27 cellular contexts compared by ENCODE assay signal in the genomic region with DNA sequence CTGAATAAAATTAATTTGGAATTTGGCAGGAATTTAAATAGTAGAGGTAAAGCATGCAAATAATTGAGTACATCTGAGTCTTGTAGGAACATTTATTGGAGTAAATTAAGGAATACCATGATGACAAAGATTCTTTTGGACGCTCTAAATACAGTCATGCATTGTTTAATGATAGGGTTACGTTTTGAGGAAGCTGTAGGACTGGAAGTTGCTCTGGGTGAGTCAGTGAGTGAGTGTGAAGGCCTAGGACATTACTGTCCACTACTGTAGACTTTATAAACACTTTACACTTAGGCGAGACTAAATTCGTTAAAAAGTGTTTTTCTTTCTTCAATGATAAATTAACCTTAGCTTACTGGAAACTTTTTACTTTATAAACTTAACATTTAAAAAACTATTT.
"Had no signal": no experiment of that assay in that cellular context is flagged by ENCODE, and none has a peak within 500 bp of the region (broad histone marks: within the 10 kb centered on the region; RNA-seq: fewer than 3 reads in every experiment).

No MANE protein-coding gene starts in this region.

- H3K27ac Mint-ChIP-seq: activated CD4-positive, alpha-beta memory T cell treated with anti-CD3 and anti-CD28 coated beads for 36 hours; activated naive CD4-positive, alpha-beta T cell treated with anti-CD3 and anti-CD28 coated beads for 36 hours; activated naive CD8-positive, alpha-beta T cell treated with anti-CD3 and anti-CD28 coated beads for 36 hours; activated T-helper 1 cell treated with anti-CD3 and anti-CD28 coated beads, Interleukin-12 subunit alpha, Interleukin-12 subunit beta, Interleukin-2, Interleukin-4 antibody, amounts not matched to agents 30 ng/mL and 10 ng/mL and 1 ng/mL, durations not matched to agents 14 hours and 24 hours and 36 hours; nephron progenitor cell; stimulated activated effector memory CD8-positive, alpha-beta T cell treated with anti-CD3 and anti-CD28 coated beads, Interleukin-12 subunit alpha, Interleukin-12 subunit beta, amount 100 ng/mL, for 72 hours; T-helper 2 cell treated with Interferon-gamma antibody and Interleukin-4, amounts not matched to agents 5 μg/mL and 100 μg/mL, for 36 hours; type B pancreatic cell had no signal

- H3K4me1 Mint-ChIP-seq: activated naive CD8-positive, alpha-beta T cell treated with anti-CD3 and anti-CD28 coated beads for 36 hours; nephron progenitor cell; stimulated activated effector memory CD8-positive, alpha-beta T cell treated with anti-CD3 and anti-CD28 coated beads, Interleukin-12 subunit alpha, Interleukin-12 subunit beta, amount 100 ng/mL, for 72 hours; stimulated activated naive CD8-positive, alpha-beta T cell treated with anti-CD3 and anti-CD28 coated beads, Interleukin-15, amount 100 ng/mL, for 72 hours had no signal

- H3K4me3 Mint-ChIP-seq: activated CD4-positive, alpha-beta memory T cell treated with anti-CD3 and anti-CD28 coated beads for 36 hours; activated naive CD4-positive, alpha-beta T cell treated with anti-CD3 and anti-CD28 coated beads for 36 hours; activated naive CD8-positive, alpha-beta T cell treated with anti-CD3 and anti-CD28 coated beads for 36 hours; activated T-helper 1 cell treated with anti-CD3 and anti-CD28 coated beads, Interleukin-12 subunit alpha, Interleukin-12 subunit beta, Interleukin-2, Interleukin-4 antibody, amounts not matched to agents 30 ng/mL and 10 ng/mL and 1 ng/mL, durations not matched to agents 14 hours and 24 hours and 36 hours; nephron progenitor cell; stimulated activated effector memory CD8-positive, alpha-beta T cell treated with anti-CD3 and anti-CD28 coated beads, Interleukin-12 subunit alpha, Interleukin-12 subunit beta, amount 100 ng/mL, for 72 hours; stimulated activated naive CD8-positive, alpha-beta T cell treated with anti-CD3 and anti-CD28 coated beads, Interleukin-15, amount 100 ng/mL, for 72 hours; T-helper 2 cell treated with Interferon-gamma antibody and Interleukin-4, amounts not matched to agents 5 μg/mL and 100 μg/mL, for 36 hours; type B pancreatic cell had no signal

- ATAC-seq: body of pancreas; gastrocnemius medialis; sciatic nerve; stimulated activated effector memory CD8-positive, alpha-beta T cell treated with anti-CD3 and anti-CD28 coated beads, Interleukin-12 subunit alpha, Interleukin-12 subunit beta, amount 100 ng/mL, for 72 hours; stimulated activated naive CD8-positive, alpha-beta T cell treated with anti-CD3 and anti-CD28 coated beads, Interleukin-15, amount 100 ng/mL, for 72 hours had no signal

- H3K36me3 Mint-ChIP-seq: activated CD4-positive, alpha-beta memory T cell treated with anti-CD3 and anti-CD28 coated beads for 36 hours; activated naive CD8-positive, alpha-beta T cell treated with anti-CD3 and anti-CD28 coated beads for 36 hours; stimulated activated effector memory CD8-positive, alpha-beta T cell treated with anti-CD3 and anti-CD28 coated beads, Interleukin-12 subunit alpha, Interleukin-12 subunit beta, amount 100 ng/mL, for 72 hours; type B pancreatic cell had no signal

- H3K27me3 Mint-ChIP-seq: activated naive CD8-positive, alpha-beta T cell treated with anti-CD3 and anti-CD28 coated beads for 36 hours; stimulated activated naive CD8-positive, alpha-beta T cell treated with anti-CD3 and anti-CD28 coated beads, Interleukin-15, amount 100 ng/mL, for 72 hours; type B pancreatic cell had no signal

- DNase-seq: activated CD4-positive, alpha-beta memory T cell treated with anti-CD3 and anti-CD28 coated beads for 36 hours; activated CD4-positive, alpha-beta T cell treated with anti-CD3 and anti-CD28 coated beads for 48 hours; activated CD8-positive, alpha-beta memory T cell treated with anti-CD3 and anti-CD28 coated beads, Interleukin-2, amount 50 U/mL, for 4 hours; activated effector memory CD4-positive, alpha-beta T cell treated with anti-CD3 and anti-CD28 coated beads, Interleukin-2, amount 50 U/mL, for 16 hours; activated naive CD4-positive, alpha-beta T cell treated with anti-CD3 and anti-CD28 coated beads for 36 hours; activated naive CD8-positive, alpha-beta T cell treated with anti-CD3 and anti-CD28 coated beads for 36 hours; activated T-cell treated with anti-CD3 and anti-CD28 coated beads, Interleukin-2, amount 50 U/mL, for 1 hour; adrenal gland; aorta; body of pancreas; cortex of kidney; esophagus squamous epithelium; gastrocnemius medialis; glutamatergic neuron; left ventricle myocardium inferior; nephron progenitor cell; ovary; retina; stimulated activated CD4-positive, alpha-beta T cell treated with anti-CD3 and anti-CD28 coated beads, Interleukin-4, amount 100 ng/mL, for 24 hours; stimulated activated naive CD8-positive, alpha-beta T cell treated with anti-CD3 and anti-CD28 coated beads, Interleukin-15, amount 100 ng/mL, for 72 hours; substantia nigra; uterus had no signal

- H3K9me3 Mint-ChIP-seq: activated CD4-positive, alpha-beta memory T cell treated with anti-CD3 and anti-CD28 coated beads for 36 hours; activated naive CD4-positive, alpha-beta T cell treated with anti-CD3 and anti-CD28 coated beads for 36 hours; activated naive CD8-positive, alpha-beta T cell treated with anti-CD3 and anti-CD28 coated beads for 36 hours; activated T-helper 1 cell treated with anti-CD3 and anti-CD28 coated beads, Interleukin-12 subunit alpha, Interleukin-12 subunit beta, Interleukin-2, Interleukin-4 antibody, amounts not matched to agents 30 ng/mL and 10 ng/mL and 1 ng/mL, durations not matched to agents 14 hours and 24 hours and 36 hours; nephron progenitor cell; stimulated activated effector memory CD8-positive, alpha-beta T cell treated with anti-CD3 and anti-CD28 coated beads, Interleukin-12 subunit alpha, Interleukin-12 subunit beta, amount 100 ng/mL, for 72 hours; stimulated activated naive CD8-positive, alpha-beta T cell treated with anti-CD3 and anti-CD28 coated beads, Interleukin-15, amount 100 ng/mL, for 72 hours; T-helper 2 cell treated with Interferon-gamma antibody and Interleukin-4, amounts not matched to agents 5 μg/mL and 100 μg/mL, for 36 hours; type B pancreatic cell had no signal
